1 cellular context compared by ENCODE assay signal in genomic region chr4:2861631-2862436, GRCh38.
TF ChIP-seq lines count a peak whose summit lies in the region.

No MANE protein-coding gene starts in this region.

TF ChIP-seq in K562, 482 proteins besides CTCF, POLR2A, EP300 and RAD21:
- TF ChIP-seq, protein P1, sequence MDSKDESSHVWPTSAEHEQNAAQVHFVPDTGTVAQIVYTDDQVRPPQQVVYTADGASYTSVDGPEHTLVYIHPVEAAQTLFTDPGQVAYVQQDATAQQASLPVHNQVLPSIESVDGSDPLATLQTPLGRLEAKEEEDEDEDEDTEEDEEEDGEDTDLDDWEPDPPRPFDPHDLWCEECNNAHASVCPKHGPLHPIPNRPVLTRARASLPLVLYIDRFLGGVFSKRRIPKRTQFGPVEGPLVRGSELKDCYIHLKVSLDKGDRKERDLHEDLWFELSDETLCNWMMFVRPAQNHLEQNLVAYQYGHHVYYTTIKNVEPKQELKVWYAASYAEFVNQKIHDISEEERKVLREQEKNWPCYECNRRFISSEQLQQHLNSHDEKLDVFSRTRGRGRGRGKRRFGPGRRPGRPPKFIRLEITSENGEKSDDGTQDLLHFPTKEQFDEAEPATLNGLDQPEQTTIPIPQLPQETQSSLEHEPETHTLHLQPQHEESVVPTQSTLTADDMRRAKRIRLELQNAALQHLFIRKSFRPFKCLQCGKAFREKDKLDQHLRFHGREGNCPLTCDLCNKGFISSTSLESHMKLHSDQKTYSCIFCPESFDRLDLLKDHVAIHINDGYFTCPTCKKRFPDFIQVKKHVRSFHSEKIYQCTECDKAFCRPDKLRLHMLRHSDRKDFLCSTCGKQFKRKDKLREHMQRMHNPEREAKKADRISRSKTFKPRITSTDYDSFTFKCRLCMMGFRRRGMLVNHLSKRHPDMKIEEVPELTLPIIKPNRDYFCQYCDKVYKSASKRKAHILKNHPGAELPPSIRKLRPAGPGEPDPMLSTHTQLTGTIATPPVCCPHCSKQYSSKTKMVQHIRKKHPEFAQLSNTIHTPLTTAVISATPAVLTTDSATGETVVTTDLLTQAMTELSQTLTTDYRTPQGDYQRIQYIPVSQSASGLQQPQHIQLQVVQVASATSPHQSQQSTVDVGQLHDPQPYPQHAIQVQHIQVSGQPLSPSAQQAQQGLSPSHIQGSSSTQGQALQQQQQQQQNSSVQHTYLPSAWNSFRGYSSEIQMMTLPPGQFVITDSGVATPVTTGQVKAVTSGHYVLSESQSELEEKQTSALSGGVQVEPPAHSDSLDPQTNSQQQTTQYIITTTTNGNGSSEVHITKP (IDR thresholded peaks at IDR 0.05; ENCODE audit: partially characterized antibody) = peak; percentile 25
- no peak for TF ChIP-seq SP1 (CRISPR knock-in tag; IDR thresholded peaks at IDR 0.05)
